Comparison of ENCODE assay signal across 15 cellular contexts in genomic region chr14:50013198-50013918, GRCh38.
A peak's percentile ranks its signal among the peaks of the same experiment; 100 is the strongest.
DNase-seq lines count a peak whose midpoint lies in the region; ATAC-seq lines count a peak whose summit lies in the region.
"Had no signal": no experiment of that assay in that cellular context is flagged by ENCODE, and none has a peak within 500 bp of the region (broad histone marks: within the 10 kb centered on the region; RNA-seq: fewer than 3 reads in every experiment).

No MANE protein-coding gene starts in this region.

- intact Hi-C loops in posterior cingulate gyrus (cut with DNase I) (no loop called here), head of caudate nucleus (cut with DNase I) (no loop called here)

- peak overlapping the region; percentile 57 for H3K27ac Mint-ChIP-seq in activated T-cell treated with anti-CD3 and anti-CD28 coated beads, Interleukin-2, amount 50 U/mL, for 72 hours

- peaks cover 10 to 24% of the 10 kb centered on the region in 2 donors for H3K36me3 Mint-ChIP-seq in activated T-cell treated with anti-CD3 and anti-CD28 coated beads, Interleukin-2, amount 50 U/mL, for 72 hours (ENCODE audit: insufficient read depth in 2 of 2)

- H3K27me3 Mint-ChIP-seq in activated T-cell treated with anti-CD3 and anti-CD28 coated beads, Interleukin-2, amount 50 U/mL, for 72 hours (ENCODE audit: low read depth) = no peaks in the 10 kb centered on the region
- H3K27me3 Mint-ChIP-seq: T-cell had no signal

- peak; percentile 73 to 82 for ATAC-seq in activated T-cell treated with anti-CD3 and anti-CD28 coated beads, Interleukin-2, amount 50 U/mL, for 72 hours (replicated peaks in 1 of 2)
- ATAC-seq in stimulated activated naive CD8-positive, alpha-beta T cell treated with anti-CD3 and anti-CD28 coated beads, Interleukin-15, Interleukin-2, amounts not matched to agents 100 U/mL and 50 U/mL, for 24 hours = peak; percentile 55
- ATAC-seq: activated CD4-positive, CD25-positive, alpha-beta regulatory T cell treated with anti-CD3 and anti-CD28 coated beads, Interleukin-2, amount 50 U/mL, for 24 hours; T-cell had no signal

- peaks cover 0 to 5% of the 10 kb centered on the region in 2 donors for H3K9me3 Mint-ChIP-seq in activated T-cell treated with anti-CD3 and anti-CD28 coated beads, Interleukin-2, amount 50 U/mL, for 72 hours
- H3K9me3 Mint-ChIP-seq: T-cell had no signal

- no peak for DNase-seq in activated T-cell treated with anti-CD3 and anti-CD28 coated beads, Interleukin-2, amount 50 U/mL, for 72 hours
- DNase-seq in activated T-cell treated with anti-CD3 and anti-CD28 coated beads for 4 hours = no peak
- peak; percentile 90 for DNase-seq in SW480 (ENCODE audit: low spot score)
- peak; percentile 92 for DNase-seq in islet precursor cell
- DNase-seq in stimulated activated naive CD8-positive, alpha-beta T cell treated with anti-CD3 and anti-CD28 coated beads, Interleukin-15, Interleukin-2, amounts not matched to agents 100 U/mL and 50 U/mL, for 24 hours = no peak
- no peak for DNase-seq in posterior cingulate gyrus
- no peak for DNase-seq in activated effector memory CD4-positive, alpha-beta T cell treated with Interleukin-2 at 50 U/mL for 16 hours
- DNase-seq in head of caudate nucleus = no peak
- DNase-seq: ACHN, cerebellar nuclear complex, COR-L47, erythroblast, MM.1S, T-cell had no signal

- peaks cover 49% of the 10 kb centered on the region for H3K4me1 Mint-ChIP-seq in activated T-cell treated with anti-CD3 and anti-CD28 coated beads, Interleukin-2, amount 50 U/mL, for 72 hours (ENCODE audit: low read depth)

- peak overlapping the region in 1 of 2 donors; percentile 26 for H3K4me3 Mint-ChIP-seq in activated T-cell treated with anti-CD3 and anti-CD28 coated beads, Interleukin-2, amount 50 U/mL, for 72 hours
- H3K4me3 Mint-ChIP-seq: T-cell had no signal

Comparison
In these comparisons a context has a peak if more than half of its experiments do, and no peak if none do; other contexts are left out.
1. DNase-seq: peak in SW480 (single experiment) and islet precursor cell (single experiment); none in activated T-cell treated with anti-CD3 and anti-CD28 coated beads, Interleukin-2, amount 50 U/mL, for 72 hours (0 of 2), activated T-cell treated with anti-CD3 and anti-CD28 coated beads for 4 hours (single experiment), stimulated activated naive CD8-positive, alpha-beta T cell treated with anti-CD3 and anti-CD28 coated beads, Interleukin-15, Interleukin-2, amounts not matched to agents 100 U/mL and 50 U/mL, for 24 hours (single experiment), posterior cingulate gyrus (0 of 10), activated effector memory CD4-positive, alpha-beta T cell treated with Interleukin-2 at 50 U/mL for 16 hours (single experiment) and head of caudate nucleus (0 of 42).